In genomic region chr2:24082787-24083566, GRCh38 we compare ENCODE assay signal across 8 cellular contexts. TPM values are rescaled to one million over a fixed set of nuclear protein-coding genes. Genes with fewer than 3 reads are reported as not detected.
A peak's percentile ranks its signal among the peaks of the same experiment; 100 is the strongest.
DNase-seq lines count a peak whose midpoint lies in the region; ATAC-seq and TF ChIP-seq lines count a peak whose summit lies in the region.

No MANE protein-coding gene starts in this region.

- H3K4me3 ChIP-seq in HAP-1 (peak overlapping the region; percentile 47), gastroesophageal sphincter (peak overlapping the region in 1 of 2 donors; percentile 63), skeletal muscle cell (ENCODE audit: low read depth, low read length) (peak overlapping the region; percentile 59)

- H3K4me3 Mint-ChIP-seq in activated CD4-positive, alpha-beta memory T cell treated with anti-CD3 and anti-CD28 coated beads, Interleukin-2, amount 10 ng/mL, durations not matched to agents 7 days and 5 days = peak overlapping the region; percentile 85

- no peaks in the 10 kb centered on the region for H3K9me3 ChIP-seq in HAP-1
- no peaks in the 10 kb centered on the region for H3K9me3 ChIP-seq in gastroesophageal sphincter

- intact Hi-C loops in posterior cingulate gyrus (cut with DNase I) = no loop called here

- peak overlapping the region in 3 of 4 donors; percentile 90 to 96 (median 91) for H3K27ac ChIP-seq in gastroesophageal sphincter

- peaks cover 21% of the 10 kb centered on the region for H3K4me1 Mint-ChIP-seq in activated CD4-positive, alpha-beta memory T cell treated with anti-CD3 and anti-CD28 coated beads, Interleukin-2, amount 10 ng/mL, durations not matched to agents 7 days and 5 days

- TF ChIP-seq EP300 in gastroesophageal sphincter (IDR thresholded peaks at IDR 0.05) = no peak

- no peak overlapping the region for H3K27ac Mint-ChIP-seq in activated CD4-positive, alpha-beta memory T cell treated with anti-CD3 and anti-CD28 coated beads, Interleukin-2, amount 10 ng/mL, durations not matched to agents 7 days and 5 days

- TF ChIP-seq CTCF in gastroesophageal sphincter (IDR thresholded peaks at IDR 0.05) = no peak

- WGBS in gastroesophageal sphincter (ENCODE audit: low coverage in 1 of 2), 2 donors = 74% methylated on average over 3 of the region's 8 CpGs; no CpG with 5 or more reads in 1 of the 2 donors

- H3K36me3 Mint-ChIP-seq in activated CD4-positive, alpha-beta memory T cell treated with anti-CD3 and anti-CD28 coated beads, Interleukin-2, amount 10 ng/mL, durations not matched to agents 7 days and 5 days (ENCODE audit: low read depth) = peaks cover 10% of the 10 kb centered on the region

- H3K4me1 ChIP-seq in HAP-1 (peaks cover 8% of the 10 kb centered on the region), gastroesophageal sphincter (peaks cover 0 to 26% (median 11%) of the 10 kb centered on the region in 3 donors)

- H3K9me3 Mint-ChIP-seq in activated CD4-positive, alpha-beta memory T cell treated with anti-CD3 and anti-CD28 coated beads, Interleukin-2, amount 10 ng/mL, durations not matched to agents 7 days and 5 days = no peaks in the 10 kb centered on the region

- H3K27me3 ChIP-seq in HAP-1 (ENCODE audit: low read depth) (no peaks in the 10 kb centered on the region), gastroesophageal sphincter (no peaks in the 10 kb centered on the region)

- H3K27me3 Mint-ChIP-seq in activated CD4-positive, alpha-beta memory T cell treated with anti-CD3 and anti-CD28 coated beads, Interleukin-2, amount 10 ng/mL, durations not matched to agents 7 days and 5 days = no peaks in the 10 kb centered on the region

- in situ Hi-C loops in HAP-1 (cut with MboI; ENCODE audit: low sequenced_read_pairs) = loop anchor here (10.0 kb wide), 1 partner anchor 158 kb away; the partner anchor contains the start of gene ATAD2B

- POLR2A ChIA-PET in activated CD4-positive, alpha-beta memory T cell treated with anti-CD3 and anti-CD28 coated beads, Interleukin-2, amount 10 ng/mL, durations not matched to agents 7 days and 5 days (lab: Charles Lee) = interaction anchor here (1.0 to 4.1 kb wide), 4 partner anchors 36 to 276 kb away, joined by 3 to 45 read pairs (median 10); partner anchors contain the start of genes ATAD2B and WDCP

- CTCF ChIA-PET in activated CD4-positive, alpha-beta memory T cell treated with anti-CD3 and anti-CD28 coated beads, Interleukin-2, amount 10 ng/mL, durations not matched to agents 7 days and 5 days (lab: Charles Lee) = interaction anchor here (0.6 to 3.9 kb wide), 24 partner anchors 10 to 294 kb away, joined by 3 to 80 read pairs (median 6); partner anchors contain the start of genes ATAD2B, FAM228B and WDCP

- H3K36me3 ChIP-seq in HAP-1 (replicated peaks) (peaks cover 19% of the 10 kb centered on the region), gastroesophageal sphincter (peaks cover 0 to 54% of the 10 kb centered on the region in 2 donors)

- DNase-seq in HAP-1 (ENCODE audit: low spot score in 2 of 2) (no peak), skeletal muscle cell (ENCODE audit: low read depth) (no peak), NCI-H1436 treated with DMSO at 0.1 percent for 48 hours (lab: John Stamatoyannopoulos, UW) (no peak), DMS79 (lab: John Stamatoyannopoulos, UW) (no peak), posterior cingulate gyrus (no peak)
- DNase-seq in activated CD4-positive, alpha-beta memory T cell treated with anti-CD3 and anti-CD28 coated beads, Interleukin-2, amount 10 ng/mL, durations not matched to agents 7 days and 5 days = no peak

- ATAC-seq in gastroesophageal sphincter = no peak
- ATAC-seq in HG02610 (IDR thresholded peaks at IDR 0.05; ENCODE audit: unreplicated experiment) = no peak

- TF ChIP-seq POLR2A in gastroesophageal sphincter (IDR thresholded peaks at IDR 0.05) = no peak

RNA-seq across cellular contexts. Expression of gene TP53I3, which starts 1.7 kb away (rescaled TPM):
- 1 to 10 TPM; 2.7 to 2.9 TPM for total RNA-seq in activated CD4-positive, alpha-beta memory T cell treated with anti-CD3 and anti-CD28 coated beads, Interleukin-2, amount 10 ng/mL, durations not matched to agents 7 days and 5 days
- 10 to 100 TPM in 1 of 4 donors, 1 to 10 TPM in 3; 5.6 to 10.1 (median 8.9) TPM for total RNA-seq in gastroesophageal sphincter

RNA-seq across cellular contexts. Expression of gene SF3B6, which starts 6.9 kb away (rescaled TPM):
- total RNA-seq in activated CD4-positive, alpha-beta memory T cell treated with anti-CD3 and anti-CD28 coated beads, Interleukin-2, amount 10 ng/mL, durations not matched to agents 7 days and 5 days = 10 to 100 TPM; 87.4 to 88.2 TPM
- total RNA-seq in gastroesophageal sphincter = 100 to 1,000 TPM in 3 of 4 donors, 10 to 100 TPM in 1; 96.8 to 128 (median 115) TPM

RNA-seq across cellular contexts. Expression of gene FKBP1B, which starts 33.4 kb away (rescaled TPM):
- total RNA-seq in activated CD4-positive, alpha-beta memory T cell treated with anti-CD3 and anti-CD28 coated beads, Interleukin-2, amount 10 ng/mL, durations not matched to agents 7 days and 5 days = 1 to 10 TPM; 4.8 to 5.5 TPM
- 1 to 10 TPM; 2.3 to 8.6 (median 5.5) TPM for total RNA-seq in gastroesophageal sphincter

RNA-seq across cellular contexts. Expression of gene WDCP, which starts 35.8 kb away (rescaled TPM):
- total RNA-seq in activated CD4-positive, alpha-beta memory T cell treated with anti-CD3 and anti-CD28 coated beads, Interleukin-2, amount 10 ng/mL, durations not matched to agents 7 days and 5 days = 10 to 100 TPM; 18.5 to 19.1 TPM
- total RNA-seq in gastroesophageal sphincter = 1 to 10 TPM; 5.9 to 7.3 (median 6.4) TPM

RNA-seq across cellular contexts. Expression of gene PFN4, which starts 40.2 kb away (rescaled TPM):
- not detected for total RNA-seq in activated CD4-positive, alpha-beta memory T cell treated with anti-CD3 and anti-CD28 coated beads, Interleukin-2, amount 10 ng/mL, durations not matched to agents 7 days and 5 days
- total RNA-seq in gastroesophageal sphincter = under 1 TPM in 1 of 4 donors, not detected in 3; 0.94 TPM
